9 cellular contexts compared by ENCODE assay signal in genomic region chr21:17931080-17931479, GRCh38.
DNase-seq lines count a peak whose midpoint lies in the region; ATAC-seq, FAIRE-seq and TF ChIP-seq lines count a peak whose summit lies in the region.
"Had no signal": no experiment of that assay in that cellular context is flagged by ENCODE, and none has a peak within 500 bp of the region (broad histone marks: within the 10 kb centered on the region; RNA-seq: fewer than 3 reads in every experiment).

No MANE protein-coding gene starts in this region.

- POLR2A ChIA-PET in A673 (lab: Charles Lee; ENCODE audit: low non-redundant PET) = no interaction called here
- POLR2A ChIA-PET in HEK293T (lab: Yijun Ruan, JAX) = no interaction called here

- H3K9ac ChIP-seq in kidney (ENCODE audit: low read length in 2 of 2) = no peak overlapping the region

- H3K4me3 ChIP-seq in A673 (ENCODE audit: low read depth, low read length, poor library complexity, severe bottlenecking) = no peak overlapping the region
- H3K4me3 ChIP-seq in GM12875 (ENCODE audit: low read depth, low read length) = no peak overlapping the region
- H3K4me3 ChIP-seq in brain microvascular endothelial cell (ENCODE audit: low read depth, low read length) = no peak overlapping the region
- no peak overlapping the region for H3K4me3 ChIP-seq in kidney (ENCODE audit: low read length in 2 of 2)
- H3K4me3 ChIP-seq: vagina had no signal

- in situ Hi-C loops in brain microvascular endothelial cell (cut with HindIII; ENCODE audit: low pct_ligation_motif_present, low sequenced_read_pairs) = no loop called here

- DNase-seq in A673 (ENCODE audit: low spot score) = peak; percentile 24
- DNase-seq in brain microvascular endothelial cell = no peak
- no peak for DNase-seq in GF-D8 (lab: John Stamatoyannopoulos, UW)
- DNase-seq in NCI-H526 treated with DMSO at 0.1 percent for 48 hours (lab: John Stamatoyannopoulos, UW) = no peak
- no peak for DNase-seq in kidney
- DNase-seq in HEK293T (ENCODE audit: extremely low spot score) = no peak

- no peaks in the 10 kb centered on the region for H3K4me1 ChIP-seq in A673 (ENCODE audit: insufficient read depth, low read length, poor library complexity, severe bottlenecking)
- H3K4me1 ChIP-seq in kidney (ENCODE audit: control insufficient read depth in 1 of 2, insufficient read depth in 1 of 2, low read depth in 1 of 2, low read length in 2 of 2) = no peaks in the 10 kb centered on the region
- H3K4me1 ChIP-seq: vagina had no signal

- H3K9me3 ChIP-seq in A673 (ENCODE audit: low read depth, low read length, poor library complexity, severe bottlenecking) (no peaks in the 10 kb centered on the region), kidney (ENCODE audit: control insufficient read depth in 1 of 2, low read length in 2 of 2) (no peaks in the 10 kb centered on the region)
- H3K9me3 ChIP-seq: vagina had no signal

- H3K27ac ChIP-seq in A673 (ENCODE audit: low read depth, low read length, poor library complexity, severe bottlenecking) (no peak overlapping the region), brain microvascular endothelial cell (no peak overlapping the region), kidney (ENCODE audit: low read depth in 2 of 2, low read length in 2 of 2) (no peak overlapping the region)
- H3K27ac ChIP-seq: vagina had no signal

- FAIRE-seq in kidney (lab: Jason Lieb, UNC) = no peak

- CTCF ChIA-PET in A673 (lab: Charles Lee) = no interaction called here
- CTCF ChIA-PET in HEK293T (lab: Yijun Ruan, JAX) = no interaction called here

- peak; percentile 78 for ATAC-seq in HG03565 (IDR thresholded peaks at IDR 0.05; ENCODE audit: unreplicated experiment)

- H3K27me3 ChIP-seq in A673 (replicated peaks; ENCODE audit: insufficient read depth, low read depth, low read length, poor library complexity) (no peaks in the 10 kb centered on the region), brain microvascular endothelial cell (replicated peaks) (no peaks in the 10 kb centered on the region)
- H3K27me3 ChIP-seq: vagina had no signal

- no TSS peak for BruUV-seq in A673 (replicated peaks; lab: Mats Ljungman, UMichigan)

- intact Hi-C loops in A673 (cut with micrococcal nuclease; ENCODE audit: unreplicated experiment) (no loop called here), kidney (cut with DNase I) (no loop called here)

- no peaks in the 10 kb centered on the region for H3K36me3 ChIP-seq in A673 (ENCODE audit: insufficient read depth, low read length, poor library complexity, severe bottlenecking)
- H3K36me3 ChIP-seq in brain microvascular endothelial cell (replicated peaks) = no peaks in the 10 kb centered on the region
- no peaks in the 10 kb centered on the region for H3K36me3 ChIP-seq in kidney (ENCODE audit: control insufficient read depth in 1 of 2, insufficient read depth in 2 of 2, low read length in 2 of 2)
- H3K36me3 ChIP-seq: vagina had no signal

- TF ChIP-seq CTCF in A673 (conservative IDR thresholded peaks at IDR 0.05; ENCODE audit: low read depth, low read length) (peak; percentile 39), GM12875 (IDR thresholded peaks at IDR 0.05; ENCODE audit: borderline replicate concordance, insufficient read depth, low read depth, low read length) (peak; percentile 47; the same call in 1 of the 2 replicates), brain microvascular endothelial cell (IDR thresholded peaks at IDR 0.05; ENCODE audit: low read depth, low read length, missing control alignments) (peak; percentile 39), kidney (IDR thresholded peaks at IDR 0.05; ENCODE audit: borderline replicate concordance, extremely low read depth, insufficient read depth) (no peak)

TF ChIP-seq in HEK293T, 16 proteins besides CTCF, POLR2A, EP300 and RAD21:
- TF ChIP-seq TARDBP (IDR thresholded peaks at IDR 0.05) (no peak), L3MBTL2 (conservative IDR thresholded peaks at IDR 0.05) (no peak), NFRKB (IDR thresholded peaks at IDR 0.05) (no peak), FOXM1 (IDR thresholded peaks at IDR 0.05; ENCODE audit: borderline replicate concordance) (no peak), ELF4 (IDR thresholded peaks at IDR 0.05) (no peak), LEF1 (IDR thresholded peaks at IDR 0.05; ENCODE audit: borderline replicate concordance) (no peak), ARNT (IDR thresholded peaks at IDR 0.05) (no peak), BHLHE40 (IDR thresholded peaks at IDR 0.05; ENCODE audit: borderline replicate concordance) (no peak), ZNF384 (IDR thresholded peaks at IDR 0.05) (no peak), SUZ12 (IDR thresholded peaks at IDR 0.05) (no peak), FOXA1 (IDR thresholded peaks at IDR 0.05) (no peak), HDGF (IDR thresholded peaks at IDR 0.05; ENCODE audit: borderline replicate concordance) (no peak), SP1 (IDR thresholded peaks at IDR 0.05) (no peak), FOXK2 (IDR thresholded peaks at IDR 0.05) (no peak), CTBP1 (IDR thresholded peaks at IDR 0.05; ENCODE audit: borderline replicate concordance) (no peak)
- TF ChIP-seq, protein P1, sequence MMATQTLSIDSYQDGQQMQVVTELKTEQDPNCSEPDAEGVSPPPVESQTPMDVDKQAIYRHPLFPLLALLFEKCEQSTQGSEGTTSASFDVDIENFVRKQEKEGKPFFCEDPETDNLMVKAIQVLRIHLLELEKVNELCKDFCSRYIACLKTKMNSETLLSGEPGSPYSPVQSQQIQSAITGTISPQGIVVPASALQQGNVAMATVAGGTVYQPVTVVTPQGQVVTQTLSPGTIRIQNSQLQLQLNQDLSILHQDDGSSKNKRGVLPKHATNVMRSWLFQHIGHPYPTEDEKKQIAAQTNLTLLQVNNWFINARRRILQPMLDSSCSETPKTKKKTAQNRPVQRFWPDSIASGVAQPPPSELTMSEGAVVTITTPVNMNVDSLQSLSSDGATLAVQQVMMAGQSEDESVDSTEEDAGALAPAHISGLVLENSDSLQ (IDR thresholded peaks at IDR 0.05) = no peak
